ENCODE assay signal across 7 cellular contexts in genomic region chr18:50288348-50289102, GRCh38. TPM values are rescaled to one million over a fixed set of nuclear protein-coding genes. Genes with fewer than 3 reads are reported as not detected.
DNase-seq lines count a peak whose midpoint lies in the region; TF ChIP-seq lines count a peak whose summit lies in the region.
"Not testable (repeated sequence)": the region's sequence is repeated elsewhere in the genome, so short reads cannot be mapped to it uniquely, and the experiment has no call there.

No MANE protein-coding gene starts in this region.

- H3K4me1 ChIP-seq in NT2/D1 (ENCODE audit: insufficient read depth, insufficient read length): not testable (repeated sequence)
- H3K4me1 ChIP-seq in mononuclear cell (ENCODE audit: insufficient read depth, low read length): peaks cover 21% of the 10 kb centered on the region

- not testable (repeated sequence) for H3K9me3 Mint-ChIP-seq in activated T-cell treated with anti-CD3 and anti-CD28 coated beads, Interleukin-2, amount 50 U/mL, for 24 hours
- H3K9me3 Mint-ChIP-seq in glutamatergic neuron (ENCODE audit: unreplicated experiment): peaks cover 18% of the 10 kb centered on the region

- peaks cover 42% of the 10 kb centered on the region for H3K36me3 Mint-ChIP-seq in activated T-cell treated with anti-CD3 and anti-CD28 coated beads, Interleukin-2, amount 50 U/mL, for 24 hours (ENCODE audit: low read depth)
- H3K36me3 Mint-ChIP-seq in glutamatergic neuron (ENCODE audit: unreplicated experiment): not testable (repeated sequence)

- not testable (repeated sequence) for H3K9ac ChIP-seq in NT2/D1 (ENCODE audit: insufficient read length, low read depth)

- H3K27me3 ChIP-seq in NT2/D1 (ENCODE audit: insufficient read depth, insufficient read length); mononuclear cell (ENCODE audit: insufficient read depth, low read length): not testable (repeated sequence)

- H3K4me3 Mint-ChIP-seq in activated T-cell treated with anti-CD3 and anti-CD28 coated beads, Interleukin-2, amount 50 U/mL, for 24 hours: peak overlapping the region; percentile 97
- peak overlapping the region; percentile 99 for H3K4me3 Mint-ChIP-seq in glutamatergic neuron (ENCODE audit: unreplicated experiment)

- peak overlapping the region; percentile 97 for H3K27ac Mint-ChIP-seq in activated T-cell treated with anti-CD3 and anti-CD28 coated beads, Interleukin-2, amount 50 U/mL, for 24 hours
- peak overlapping the region; percentile 88 for H3K27ac Mint-ChIP-seq in glutamatergic neuron (ENCODE audit: unreplicated experiment)

- not testable (repeated sequence) for TF ChIP-seq CTCF in GM12864 (IDR thresholded peaks at IDR 0.05; ENCODE audit: low read depth, low read length, missing control alignments); glutamatergic neuron (IDR thresholded peaks at IDR 0.05; ENCODE audit: partially characterized antibody, unreplicated experiment)

- peaks cover 31% of the 10 kb centered on the region for H3K4me1 Mint-ChIP-seq in activated T-cell treated with anti-CD3 and anti-CD28 coated beads, Interleukin-2, amount 50 U/mL, for 24 hours (ENCODE audit: low read depth)
- not testable (repeated sequence) for H3K4me1 Mint-ChIP-seq in glutamatergic neuron (ENCODE audit: low read depth, unreplicated experiment)

- H3K4me3 ChIP-seq in GM12864 (ENCODE audit: low read depth, low read length) (peak overlapping the region; percentile 86), NT2/D1 (ENCODE audit: insufficient read length, low read depth) (peak overlapping the region; percentile 66), mononuclear cell (ENCODE audit: low read length) (peak overlapping the region; percentile 95), skeletal muscle cell (ENCODE audit: low read depth, low read length) (peak overlapping the region; percentile 93)

- not testable (repeated sequence) for DNase-seq in GM12864 (ENCODE audit: low read depth); NT2/D1 (ENCODE audit: low read depth, low spot score); activated T-cell treated with anti-CD3 and anti-CD28 coated beads, Interleukin-2, amount 50 U/mL, for 24 hours; glutamatergic neuron; skeletal muscle cell (ENCODE audit: low read depth)
- DNase-seq in cerebellum (ENCODE audit: low spot score): peak; percentile 22

- not testable (repeated sequence) for H3K9me3 ChIP-seq in NT2/D1 (ENCODE audit: insufficient read depth, low read length); mononuclear cell (ENCODE audit: low read depth, low read length)

- peaks cover 28% of the 10 kb centered on the region for H3K36me3 ChIP-seq in NT2/D1 (ENCODE audit: insufficient read depth, insufficient read length, low read length)

- not testable (repeated sequence) for H3K27me3 Mint-ChIP-seq in activated T-cell treated with anti-CD3 and anti-CD28 coated beads, Interleukin-2, amount 50 U/mL, for 24 hours
- peaks cover 18% of the 10 kb centered on the region for H3K27me3 Mint-ChIP-seq in glutamatergic neuron (ENCODE audit: unreplicated experiment)

RNA-seq across cellular contexts. Expression of gene CXXC1, which starts 1.0 kb away (rescaled TPM):
- total RNA-seq in cerebellum (38.4 TPM), glutamatergic neuron (ENCODE audit: unreplicated experiment) (66.3 TPM), mononuclear cell (46.9 TPM)

RNA-seq across cellular contexts. Expression of gene MBD1, which starts 7.2 kb away (rescaled TPM):
- 57.1 TPM for total RNA-seq in cerebellum
- total RNA-seq in glutamatergic neuron (ENCODE audit: unreplicated experiment): 91.0 TPM
- 41.6 TPM for total RNA-seq in mononuclear cell

RNA-seq across cellular contexts. Expression of gene CFAP53, which starts 22.2 kb away (rescaled TPM):
- total RNA-seq in cerebellum (1.7 TPM), glutamatergic neuron (ENCODE audit: unreplicated experiment) (0.22 TPM), mononuclear cell (not detected)
